In the genomic region with DNA sequence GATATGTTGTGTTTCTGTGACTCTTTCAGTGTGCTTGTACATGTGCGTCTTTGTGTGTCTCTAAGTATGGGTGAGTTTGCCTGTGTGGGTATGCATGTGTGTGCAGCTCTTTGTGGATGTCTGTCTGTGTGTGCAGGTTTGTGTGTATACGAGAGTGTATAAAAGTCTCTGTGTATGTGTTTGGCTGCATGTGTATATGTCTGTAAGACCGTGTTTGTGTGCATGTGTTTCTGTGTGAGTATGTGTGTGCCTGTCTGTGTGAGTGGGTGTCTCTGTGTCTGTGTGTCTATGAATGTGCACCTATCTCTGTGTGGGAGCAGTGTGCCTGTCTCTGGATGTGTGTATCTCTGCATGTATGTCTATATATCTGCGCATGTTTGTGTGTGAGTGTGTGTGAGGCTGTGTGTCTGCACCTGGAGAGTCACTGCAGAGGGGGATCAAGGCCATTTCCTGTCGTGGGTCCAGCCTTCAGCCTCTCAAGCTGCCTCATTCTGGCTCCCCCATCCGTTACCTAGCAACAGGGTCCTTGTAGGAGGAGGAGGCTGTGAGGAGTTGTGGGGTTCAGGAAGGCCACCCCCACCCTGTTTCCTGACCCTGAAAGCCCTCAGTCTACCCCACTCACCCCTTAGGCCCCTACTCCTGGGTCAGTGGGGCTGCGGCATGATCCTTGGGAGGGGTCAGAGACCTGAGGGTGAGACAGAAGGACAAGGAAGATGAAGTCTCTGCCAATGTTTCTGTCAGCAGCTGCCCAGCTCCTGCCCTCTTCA, we compare ENCODE assay signal across 14 cellular contexts. TPM values are rescaled to one million over a fixed set of nuclear protein-coding genes. Genes with fewer than 3 reads are reported as not detected.
A peak's percentile ranks its signal among the peaks of the same experiment; 100 is the strongest.
DNase-seq lines count a peak whose midpoint lies in the region; ATAC-seq and TF ChIP-seq lines count a peak whose summit lies in the region.
"Had no signal": no experiment of that assay in that cellular context is flagged by ENCODE, and none has a peak within 500 bp of the region (broad histone marks: within the 10 kb centered on the region; RNA-seq: fewer than 3 reads in every experiment).

No MANE protein-coding gene starts in this region.

- POLR2A ChIA-PET in OCI-LY7 (lab: Charles Lee), result interaction anchor here (1.0 kb wide), 1 partner anchor 36 kb away, joined by 3 read pairs; no protein-coding TSS in a partner anchor

- DNase-seq in NCI-H146 (lab: John Stamatoyannopoulos, UW) (peak; percentile 11), NCI-H146 treated with DMSO at 0.1 percent for 48 hours (lab: John Stamatoyannopoulos, UW; ENCODE audit: unreplicated experiment) (no peak), OCI-LY7 (ENCODE audit: low spot score) (peak; percentile 88)
- no peak for DNase-seq in effector memory CD4-positive, alpha-beta T cell
- no peak for DNase-seq in activated T-cell treated with anti-CD3 and anti-CD28 coated beads, Interleukin-2, amount 50 U/mL, for 48 hours
- DNase-seq: activated CD4-positive, alpha-beta T cell treated with anti-CD3 and anti-CD28 coated beads for 4 hours; activated naive CD4-positive, alpha-beta T cell treated with anti-CD3 and anti-CD28 coated beads, Interleukin-2, amount 10 ng/mL, durations not matched to agents 7 days and 5 days; colonic mucosa; NCI-H2107; right cardiac atrium had no signal

- H3K4me3 ChIP-seq in OCI-LY7 (ENCODE audit: low read depth, low read length, poor library complexity, severe bottlenecking) (peak overlapping the region; percentile 41), skin epidermis (no peak overlapping the region)
- no peak overlapping the region for H3K4me3 ChIP-seq in effector memory CD4-positive, alpha-beta T cell (ENCODE audit: insufficient read depth, low read depth, low read length, poor library complexity, severe bottlenecking)
- H3K4me3 ChIP-seq: colonic mucosa, SJSA1 had no signal

- no peaks in the 10 kb centered on the region for H3K36me3 ChIP-seq in OCI-LY7 (ENCODE audit: insufficient read depth, low read length)
- no peaks in the 10 kb centered on the region for H3K36me3 ChIP-seq in effector memory CD4-positive, alpha-beta T cell (ENCODE audit: control insufficient read depth, insufficient read depth, low read length)
- H3K36me3 ChIP-seq: colonic mucosa, SJSA1 had no signal

- CTCF ChIA-PET in OCI-LY7 (lab: Charles Lee; ENCODE audit: unreplicated experiment), result no interaction called here

- peaks cover 77% of the 10 kb centered on the region for H3K4me1 ChIP-seq in OCI-LY7 (ENCODE audit: insufficient read depth, low read length, poor library complexity, severe bottlenecking)
- H3K4me1 ChIP-seq in effector memory CD4-positive, alpha-beta T cell (ENCODE audit: control insufficient read depth, insufficient read depth, low read length, poor library complexity, severe bottlenecking), result peaks cover 14% of the 10 kb centered on the region
- H3K4me1 ChIP-seq: colonic mucosa, SJSA1 had no signal

- no peaks in the 10 kb centered on the region for H4K20me1 ChIP-seq in OCI-LY7 (ENCODE audit: insufficient read depth, low read length)

- no peak for TF ChIP-seq CTCF in OCI-LY7 (conservative IDR thresholded peaks at IDR 0.05; ENCODE audit: low read length)

- BruUV-seq in OCI-LY7 (replicated peaks; lab: Mats Ljungman, UMichigan), result no TSS peak

- intact Hi-C loops in OCI-LY7 (cut with micrococcal nuclease; ENCODE audit: unreplicated experiment), result no loop called here

- peak overlapping the region; percentile 69 for H3K4me2 ChIP-seq in OCI-LY7 (ENCODE audit: low read length)

- H3K79me2 ChIP-seq in OCI-LY7 (ENCODE audit: insufficient read depth, low read depth, low read length), result no peaks in the 10 kb centered on the region

- no peaks in the 10 kb centered on the region for H3K9me3 ChIP-seq in OCI-LY7 (ENCODE audit: low read length)
- H3K9me3 ChIP-seq in effector memory CD4-positive, alpha-beta T cell (ENCODE audit: control insufficient read depth, low read length), result no peaks in the 10 kb centered on the region
- H3K9me3 ChIP-seq: colonic mucosa, SJSA1 had no signal

- no peaks in the 10 kb centered on the region for H3K9me2 ChIP-seq in OCI-LY7 (ENCODE audit: insufficient read depth, low read length)

- peak overlapping the region; percentile 65; the same call in 1 of the 2 replicates for H2AFZ ChIP-seq in OCI-LY7 (ENCODE audit: low read length)

- ATAC-seq in HG02678 (IDR thresholded peaks at IDR 0.05; ENCODE audit: unreplicated experiment) (peak; percentile 24), HG03095 (IDR thresholded peaks at IDR 0.05; ENCODE audit: unreplicated experiment) (no peak)

- no peaks in the 10 kb centered on the region for H3K27me3 ChIP-seq in effector memory CD4-positive, alpha-beta T cell (replicated peaks; ENCODE audit: control insufficient read depth, insufficient read depth, low read length, poor library complexity, severe bottlenecking)
- H3K27me3 ChIP-seq: colonic mucosa, SJSA1 had no signal

- H3K27ac ChIP-seq in OCI-LY7 (ENCODE audit: low read depth, low read length, poor library complexity, severe bottlenecking), result peak overlapping the region; percentile 56
- H3K27ac ChIP-seq in skin epidermis, result peak overlapping the region in 19 of 21 experiments; percentile 5 to 81 (median 65)
- no peak overlapping the region for H3K27ac ChIP-seq in effector memory CD4-positive, alpha-beta T cell (ENCODE audit: insufficient read depth, low read length, poor library complexity, severe bottlenecking)
- H3K27ac ChIP-seq: colonic mucosa, SJSA1 had no signal

RNA-seq across cellular contexts. Expression of gene FGR, which starts 10.3 kb away (rescaled TPM):
- total RNA-seq in OCI-LY7 (2014; rRNA removed; shearing (Covaris generic)), result 2.2 and 4.1 TPM in 2 replicates
- total RNA-seq in OCI-LY7 (2022), result 0.98 and 1.2 TPM in 2 replicates
- total RNA-seq: SJSA1 had no signal

RNA-seq across cellular contexts. Expression of gene AHDC1, which starts 20.7 kb away (rescaled TPM):
- total RNA-seq in OCI-LY7 (2014; rRNA removed; shearing (Covaris generic)), result 5.5 and 6.5 TPM in 2 replicates
- 8.4 and 13.8 TPM in 2 replicates for total RNA-seq in OCI-LY7 (2022)

RNA-seq across cellular contexts. Expression of gene IFI6, which starts 47.3 kb away (rescaled TPM):
- total RNA-seq in OCI-LY7 (2014; rRNA removed; shearing (Covaris generic)), result 7.7 and 9.5 TPM in 2 replicates
- 6.0 and 6.8 TPM in 2 replicates for total RNA-seq in OCI-LY7 (2022)

Comparison
In these comparisons a context has a peak if more than half of its experiments do, and no peak if none do; other contexts are left out.
1. DNase-seq: peak in NCI-H146 (single experiment) and OCI-LY7 (single experiment); none in NCI-H146 treated with DMSO at 0.1 percent for 48 hours (single experiment), effector memory CD4-positive, alpha-beta T cell (0 of 3) and activated T-cell treated with anti-CD3 and anti-CD28 coated beads, Interleukin-2, amount 50 U/mL, for 48 hours (0 of 2).